ENCODE assay signal across 1 cellular context in genomic region chrX:74291964-74292891, GRCh38.
TF ChIP-seq lines count a peak whose summit lies in the region.

No MANE protein-coding gene starts in this region.

TF ChIP-seq in HEK293, 187 proteins besides CTCF, POLR2A, EP300 and RAD21 (continued from another document):
- no peak for TF ChIP-seq ZNF704 (tag by site-specific recombination; IDR thresholded peaks at IDR 0.05)
- TF ChIP-seq ZNF629 (tag by site-specific recombination; IDR thresholded peaks at IDR 0.05) = peak; percentile 55; the same call in 1 of the 2 replicates
- TF ChIP-seq ZNF610 (tag by site-specific recombination; IDR thresholded peaks at IDR 0.05; ENCODE audit: borderline replicate concordance) = no peak
- TF ChIP-seq ZNF175 (tag by site-specific recombination; IDR thresholded peaks at IDR 0.05) = no peak
- TF ChIP-seq MYNN (tag by site-specific recombination; IDR thresholded peaks at IDR 0.05; ENCODE audit: borderline replicate concordance) = no peak
- TF ChIP-seq ZBTB21 (tag by site-specific recombination; IDR thresholded peaks at IDR 0.05) = no peak
- peak; percentile 72 for TF ChIP-seq ZNF341 (tag by site-specific recombination; IDR thresholded peaks at IDR 0.05; ENCODE audit: low read depth)
- peak; percentile 88 for TF ChIP-seq YY1 (tag by site-specific recombination; IDR thresholded peaks at IDR 0.05)
- no peak for TF ChIP-seq ZNF214 (tag by site-specific recombination; IDR thresholded peaks at IDR 0.05; ENCODE audit: borderline replicate concordance)
- no peak for TF ChIP-seq ZNF664 (tag by site-specific recombination; IDR thresholded peaks at IDR 0.05)
- no peak for TF ChIP-seq ZBTB6 (tag by site-specific recombination; IDR thresholded peaks at IDR 0.05)
- TF ChIP-seq ZBTB7A (tag by site-specific recombination; IDR thresholded peaks at IDR 0.05; ENCODE audit: low read depth) = no peak
- no peak for TF ChIP-seq ZNF121 (tag by site-specific recombination; IDR thresholded peaks at IDR 0.05)
- peak; percentile 72; the same call in 1 of the 2 replicates for TF ChIP-seq ZNF501 (tag by site-specific recombination; IDR thresholded peaks at IDR 0.05)
- TF ChIP-seq ZNF16 (tag by site-specific recombination; IDR thresholded peaks at IDR 0.05; ENCODE audit: low read depth) = no peak
- 0 out of 2 replicates have a peak, but pooled peaks have one; percentile 7 for TF ChIP-seq EGR2 (tag by site-specific recombination; IDR thresholded peaks at IDR 0.05; ENCODE audit: low read depth)
- TF ChIP-seq ZNF280D (tag by site-specific recombination; IDR thresholded peaks at IDR 0.05) = no peak
- peak; percentile 89; the same call in 1 of the 2 replicates for TF ChIP-seq ZNF792 (tag by site-specific recombination; IDR thresholded peaks at IDR 0.05)
- no peak for TF ChIP-seq GLIS1 (tag by site-specific recombination; IDR thresholded peaks at IDR 0.05)
- no peak for TF ChIP-seq ZNF292 (tag by site-specific recombination; IDR thresholded peaks at IDR 0.05; ENCODE audit: borderline replicate concordance, low read depth)
- no peak; the same call in 1 of the 2 replicates for TF ChIP-seq ZNF843 (tag by site-specific recombination; IDR thresholded peaks at IDR 0.05)
- TF ChIP-seq ZSCAN5A (tag by site-specific recombination; IDR thresholded peaks at IDR 0.05) = no peak
- peak; percentile 30; the same call in 1 of the 2 replicates for TF ChIP-seq KLF9 (tag by site-specific recombination; IDR thresholded peaks at IDR 0.05; ENCODE audit: low read depth)
- TF ChIP-seq ZIC2 (tag by site-specific recombination; IDR thresholded peaks at IDR 0.05) = no peak
- TF ChIP-seq ZNF426 (tag by site-specific recombination; IDR thresholded peaks at IDR 0.05) = no peak
- no peak for TF ChIP-seq HOXC10 (CRISPR knock-in tag; IDR thresholded peaks at IDR 0.05)
- no peak for TF ChIP-seq ZNF140 (tag by site-specific recombination; IDR thresholded peaks at IDR 0.05)
- peak; percentile 56 for TF ChIP-seq PRDM10 (tag by site-specific recombination; IDR thresholded peaks at IDR 0.05)
- no peak for TF ChIP-seq GLI2 (tag by site-specific recombination; IDR thresholded peaks at IDR 0.05; ENCODE audit: borderline replicate concordance, low read depth)
- TF ChIP-seq YY2 (tag by site-specific recombination; IDR thresholded peaks at IDR 0.05) = peak; percentile 70
- TF ChIP-seq ZBTB8A (tag by site-specific recombination; IDR thresholded peaks at IDR 0.05) = peak; percentile 37; the same call in 1 of the 2 replicates
- TF ChIP-seq ZBTB17 (tag by site-specific recombination; IDR thresholded peaks at IDR 0.05) = peak; percentile 29
- TF ChIP-seq ZSCAN18 (tag by site-specific recombination; IDR thresholded peaks at IDR 0.05) = no peak
- TF ChIP-seq ZNF433 (tag by site-specific recombination; IDR thresholded peaks at IDR 0.05; ENCODE audit: low read depth) = no peak
- TF ChIP-seq ZNF561 (tag by site-specific recombination; IDR thresholded peaks at IDR 0.05; ENCODE audit: borderline replicate concordance) = peak; percentile 9; the same call in 1 of the 2 replicates
- peak; percentile 22 for TF ChIP-seq ZBTB26 (tag by site-specific recombination; optimal IDR thresholded peaks at IDR 0.05)
- no peak for TF ChIP-seq ZNF202 (tag by site-specific recombination; IDR thresholded peaks at IDR 0.05; ENCODE audit: borderline replicate concordance)
- peak; percentile 28 for TF ChIP-seq ZNF398 (tag by site-specific recombination; IDR thresholded peaks at IDR 0.05)
- TF ChIP-seq ZBTB20 (tag by site-specific recombination; IDR thresholded peaks at IDR 0.05) = peak; percentile 77
- TF ChIP-seq ZNF311 (tag by site-specific recombination; IDR thresholded peaks at IDR 0.05; ENCODE audit: borderline replicate concordance) = no peak
- TF ChIP-seq ZBTB1 (tag by site-specific recombination; IDR thresholded peaks at IDR 0.05) = no peak
- TF ChIP-seq OVOL3 (tag by site-specific recombination; IDR thresholded peaks at IDR 0.05) = no peak
- TF ChIP-seq ZNF555 (tag by site-specific recombination; conservative IDR thresholded peaks at IDR 0.05) = no peak
- TF ChIP-seq ZNF692 (tag by site-specific recombination; IDR thresholded peaks at IDR 0.05) = peak; percentile 26; the same call in 1 of the 2 replicates
